ENCODE assay signal across 15 cellular contexts in the genomic region with DNA sequence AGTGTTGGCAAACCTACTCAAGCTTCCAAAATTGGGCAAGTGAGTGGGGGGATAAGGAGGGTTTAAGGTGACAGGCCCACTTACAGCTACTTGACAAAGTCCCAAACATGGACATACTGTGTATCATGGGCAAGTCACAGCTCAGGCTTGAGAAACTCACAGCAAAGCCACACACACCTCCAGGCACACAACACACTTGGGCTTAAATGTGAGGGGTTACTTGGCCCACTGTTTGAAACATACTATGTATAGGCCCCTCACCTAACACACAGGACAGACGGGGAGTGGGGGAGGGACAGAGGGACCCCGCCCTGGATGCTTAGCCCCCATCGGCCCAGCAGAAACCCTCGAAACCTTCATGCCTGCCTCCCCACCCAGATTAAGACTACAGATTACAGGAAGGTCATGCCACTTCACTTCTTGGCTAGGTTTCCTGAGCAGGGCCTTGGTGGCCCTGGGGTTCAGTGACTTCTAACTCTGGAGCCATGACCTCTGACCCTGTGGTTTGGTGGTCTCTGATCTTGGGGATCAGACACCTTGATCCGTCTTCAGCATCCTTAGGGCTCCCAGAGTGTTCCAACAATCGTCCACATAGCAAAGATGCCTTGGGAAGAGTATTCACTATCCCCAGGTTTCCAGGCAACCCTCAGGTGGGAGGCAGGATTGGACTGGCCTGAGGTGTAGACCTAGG. TPM values are rescaled to one million over a fixed set of nuclear protein-coding genes. Genes with fewer than 3 reads are reported as not detected.
DNase-seq lines count a peak whose midpoint lies in the region; ATAC-seq and TF ChIP-seq lines count a peak whose summit lies in the region.
"Had no signal": no experiment of that assay in that cellular context is flagged by ENCODE, and none has a peak within 500 bp of the region (broad histone marks: within the 10 kb centered on the region; RNA-seq: fewer than 3 reads in every experiment).

No MANE protein-coding gene starts in this region.

- H3K27me3 ChIP-seq in heart right ventricle: peaks cover 0 to 29% (median 0%) of the 10 kb centered on the region in 7 donors

- WGBS in heart right ventricle, 2 donors: 84 to 88% methylated on average over 6 of the region's 6 CpGs

- H3K36me3 Mint-ChIP-seq in activated T-helper 1 cell treated with anti-CD3 and anti-CD28 coated beads, Interleukin-12 subunit alpha, Interleukin-12 subunit beta, Interleukin-2, Interleukin-4 antibody, amounts not matched to agents 30 ng/mL and 10 ng/mL and 1 ng/mL, durations not matched to agents 14 hours and 24 hours and 36 hours (ENCODE audit: low read depth): peaks cover 28% of the 10 kb centered on the region
- H3K36me3 Mint-ChIP-seq in memory B cell: peaks cover 19% of the 10 kb centered on the region

- peak overlapping the region; percentile 40 for H3K27ac Mint-ChIP-seq in activated T-helper 1 cell treated with anti-CD3 and anti-CD28 coated beads, Interleukin-12 subunit alpha, Interleukin-12 subunit beta, Interleukin-2, Interleukin-4 antibody, amounts not matched to agents 30 ng/mL and 10 ng/mL and 1 ng/mL, durations not matched to agents 14 hours and 24 hours and 36 hours
- peak overlapping the region; percentile 81 for H3K27ac Mint-ChIP-seq in memory B cell

- H3K36me3 ChIP-seq in heart right ventricle: peaks cover 0 to 42% (median 26%) of the 10 kb centered on the region in 9 donors

- peaks cover 14 to 70% (median 46%) of the 10 kb centered on the region in 9 donors for H3K4me1 ChIP-seq in heart right ventricle

- H3K4me3 ChIP-seq in heart right ventricle: no peak overlapping the region

- peaks cover 20% of the 10 kb centered on the region for H3K27me3 Mint-ChIP-seq in activated T-helper 1 cell treated with anti-CD3 and anti-CD28 coated beads, Interleukin-12 subunit alpha, Interleukin-12 subunit beta, Interleukin-2, Interleukin-4 antibody, amounts not matched to agents 30 ng/mL and 10 ng/mL and 1 ng/mL, durations not matched to agents 14 hours and 24 hours and 36 hours (ENCODE audit: insufficient read depth)
- H3K27me3 Mint-ChIP-seq in memory B cell: peaks cover 9% of the 10 kb centered on the region

- intact Hi-C loops in heart right ventricle (cut with DNase I): loop anchor here in 1 of 10 donors (5.0 kb wide), 1 partner anchor 45 kb away; no protein-coding TSS in a partner anchor
- intact Hi-C loops in cardiac septum (cut with DNase I): no loop called here
- intact Hi-C loops in activated T-helper 1 cell treated with anti-CD3 and anti-CD28 coated beads, Interleukin-12 subunit alpha, Interleukin-12 subunit beta, Interleukin-2, Interleukin-4 antibody, amounts not matched to agents 30 ng/mL and 10 ng/mL and 1 ng/mL, durations not matched to agents 14 hours and 24 hours and 36 hours (cut with micrococcal nuclease): no loop called here

- peaks cover 46% of the 10 kb centered on the region for H3K4me1 Mint-ChIP-seq in activated T-helper 1 cell treated with anti-CD3 and anti-CD28 coated beads, Interleukin-12 subunit alpha, Interleukin-12 subunit beta, Interleukin-2, Interleukin-4 antibody, amounts not matched to agents 30 ng/mL and 10 ng/mL and 1 ng/mL, durations not matched to agents 14 hours and 24 hours and 36 hours (ENCODE audit: low read depth)
- H3K4me1 Mint-ChIP-seq in memory B cell: peaks cover 33% of the 10 kb centered on the region

- peak overlapping the region in 9 of 10 donors; percentile 25 to 90 (median 77) for H3K27ac ChIP-seq in heart right ventricle
- H3K27ac ChIP-seq: HL-60 had no signal

- no peaks in the 10 kb centered on the region for H3K9me3 Mint-ChIP-seq in activated T-helper 1 cell treated with anti-CD3 and anti-CD28 coated beads, Interleukin-12 subunit alpha, Interleukin-12 subunit beta, Interleukin-2, Interleukin-4 antibody, amounts not matched to agents 30 ng/mL and 10 ng/mL and 1 ng/mL, durations not matched to agents 14 hours and 24 hours and 36 hours
- no peaks in the 10 kb centered on the region for H3K9me3 Mint-ChIP-seq in memory B cell

- DNase-seq in heart right ventricle (no peak), cardiac septum (ENCODE audit: low spot score) (no peak), memory B cell (ENCODE audit: low spot score in 2 of 2) (no peak), NOMO-1 treated with DMSO at 0.1 percent for 48 hours (lab: John Stamatoyannopoulos, UW; ENCODE audit: unreplicated experiment) (no peak), NCI-H146 treated with DMSO at 0.1 percent for 48 hours (lab: John Stamatoyannopoulos, UW; ENCODE audit: unreplicated experiment) (no peak), NCI-H1930 (lab: John Stamatoyannopoulos, UW) (no peak)
- no peak for DNase-seq in activated T-helper 1 cell treated with anti-CD3 and anti-CD28 coated beads, Interleukin-12 subunit alpha, Interleukin-12 subunit beta, Interleukin-2, Interleukin-4 antibody, amounts not matched to agents 30 ng/mL and 10 ng/mL and 1 ng/mL, durations not matched to agents 14 hours and 24 hours and 36 hours (ENCODE audit: low spot score)
- DNase-seq: effector CD8-positive, alpha-beta T cell; NCI-H345; occipital lobe; OCI-M1 had no signal

- H3K9me3 ChIP-seq in heart right ventricle: no peaks in the 10 kb centered on the region
- H3K9me3 ChIP-seq: BE2C had no signal

- ATAC-seq in heart right ventricle (no peak), memory B cell (ENCODE audit: low read depth) (no peak), GM18861 (IDR thresholded peaks at IDR 0.05; ENCODE audit: unreplicated experiment) (no peak)

- no peak overlapping the region for H3K4me3 Mint-ChIP-seq in activated T-helper 1 cell treated with anti-CD3 and anti-CD28 coated beads, Interleukin-12 subunit alpha, Interleukin-12 subunit beta, Interleukin-2, Interleukin-4 antibody, amounts not matched to agents 30 ng/mL and 10 ng/mL and 1 ng/mL, durations not matched to agents 14 hours and 24 hours and 36 hours
- no peak overlapping the region for H3K4me3 Mint-ChIP-seq in memory B cell

- TF ChIP-seq CTCF in heart right ventricle (IDR thresholded peaks at IDR 0.05): no peak

RNA-seq across cellular contexts. Expression of a gene that starts 2.3 kb away (rescaled TPM):
- total RNA-seq in heart right ventricle (1 to 10 TPM; 1.5 to 3.8 (median 1.9) TPM), cardiac septum (4.4 TPM)
- polyA plus RNA-seq in heart right ventricle: 1 to 10 TPM; 1.9 to 3.8 TPM
- total RNA-seq in activated T-helper 1 cell treated with anti-CD3 and anti-CD28 coated beads, Interleukin-12 subunit alpha, Interleukin-12 subunit beta, Interleukin-2, Interleukin-4 antibody, amounts not matched to agents 30 ng/mL and 10 ng/mL and 1 ng/mL, durations not matched to agents 14 hours and 24 hours and 36 hours: 1.6 and 3.6 TPM in 2 replicates

RNA-seq across cellular contexts. Expression of a gene that starts 18.2 kb away (rescaled TPM):
- total RNA-seq in heart right ventricle (10 to 100 TPM; 17.3 to 45.4 (median 26.9) TPM), cardiac septum (46.1 TPM)
- polyA plus RNA-seq in heart right ventricle: 10 to 100 TPM; 22.4 to 42.7 TPM
- 97.1 and 101 TPM in 2 replicates for total RNA-seq in activated T-helper 1 cell treated with anti-CD3 and anti-CD28 coated beads, Interleukin-12 subunit alpha, Interleukin-12 subunit beta, Interleukin-2, Interleukin-4 antibody, amounts not matched to agents 30 ng/mL and 10 ng/mL and 1 ng/mL, durations not matched to agents 14 hours and 24 hours and 36 hours

RNA-seq across cellular contexts. Expression of a gene that starts 33.6 kb away (rescaled TPM):
- total RNA-seq in heart right ventricle (100 to 1,000 TPM; 136 to 204 (median 158) TPM), cardiac septum (159 TPM)
- 100 to 1,000 TPM; 137 to 314 TPM for polyA plus RNA-seq in heart right ventricle
- total RNA-seq in activated T-helper 1 cell treated with anti-CD3 and anti-CD28 coated beads, Interleukin-12 subunit alpha, Interleukin-12 subunit beta, Interleukin-2, Interleukin-4 antibody, amounts not matched to agents 30 ng/mL and 10 ng/mL and 1 ng/mL, durations not matched to agents 14 hours and 24 hours and 36 hours: 0.32 and 0.49 TPM in 2 replicates
- total RNA-seq: occipital lobe; T-helper 2 cell treated with Interferon-gamma antibody and Interleukin-4, amounts not matched to agents 100 ng/mL and 5 ng/mL, for 36 hours had no signal

RNA-seq across cellular contexts. Expression of a gene that starts 37.1 kb away (rescaled TPM):
- total RNA-seq in heart right ventricle (100 to 1,000 TPM; 161 to 337 (median 231) TPM), cardiac septum (131 TPM)
- 100 to 1,000 TPM in 1 of 2 donors, 10 to 100 TPM in 1; 88.1 to 129 TPM for polyA plus RNA-seq in heart right ventricle
- total RNA-seq in activated T-helper 1 cell treated with anti-CD3 and anti-CD28 coated beads, Interleukin-12 subunit alpha, Interleukin-12 subunit beta, Interleukin-2, Interleukin-4 antibody, amounts not matched to agents 30 ng/mL and 10 ng/mL and 1 ng/mL, durations not matched to agents 14 hours and 24 hours and 36 hours: 13.7 and 16.9 TPM in 2 replicates

Comparison
In these comparisons a context has a peak if more than half of its experiments do, and no peak if none do; other contexts are left out.
1. RNA of a gene that starts 33.6 kb away (total RNA-seq): 136 to 204 TPM in heart right ventricle and 159 TPM in cardiac septum (single experiment); 0.32 to 0.49 TPM in activated T-helper 1 cell treated with anti-CD3 and anti-CD28 coated beads, Interleukin-12 subunit alpha, Interleukin-12 subunit beta, Interleukin-2, Interleukin-4 antibody, amounts not matched to agents 30 ng/mL and 10 ng/mL and 1 ng/mL, durations not matched to agents 14 hours and 24 hours and 36 hours; every median in the first group is over 10 times any median in the second.